26 cellular contexts compared by ENCODE assay signal in the genomic region with DNA sequence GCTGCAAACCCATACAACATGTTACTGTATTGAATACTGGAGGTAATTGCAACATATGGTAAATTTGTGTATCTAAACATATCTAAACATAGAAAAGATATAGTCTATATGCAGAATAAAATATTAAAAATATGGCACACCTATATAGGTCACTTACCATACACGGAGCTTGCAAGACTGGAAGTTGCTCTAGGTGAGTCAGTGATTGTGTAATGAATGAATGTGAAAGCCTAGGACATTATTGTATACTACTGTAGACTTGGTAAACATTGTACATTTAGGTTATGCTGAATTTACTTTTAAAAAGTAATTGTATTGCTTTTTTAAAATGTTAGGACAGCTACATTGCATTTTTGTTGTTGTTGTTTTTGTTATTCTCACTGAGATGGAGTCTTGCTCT.
"Had no signal": no experiment of that assay in that cellular context is flagged by ENCODE, and none has a peak within 500 bp of the region (broad histone marks: within the 10 kb centered on the region; RNA-seq: fewer than 3 reads in every experiment).

No MANE protein-coding gene starts in this region.

- H3K27ac ChIP-seq: left ventricle myocardium inferior, pancreas, prostate gland, skin epidermis, stomach, testis, thyroid gland, transverse colon, upper lobe of left lung, vagina had no signal

- H3K36me3 ChIP-seq: left ventricle myocardium inferior, pancreas, prostate gland, stomach, thyroid gland, transverse colon, upper lobe of left lung, vagina had no signal

- DNase-seq: islet precursor cell; left ventricle myocardium inferior; midbrain; mucosa of descending colon; naive thymus-derived CD8-positive, alpha-beta T cell; nucleus accumbens; pancreas; posterior cingulate gyrus; retina; right cardiac atrium; stimulated activated CD4-positive, alpha-beta T cell treated with anti-CD3 and anti-CD28 coated beads, Interleukin-12 subunit alpha, Interleukin-12 subunit beta, amount 100 ng/mL, for 4 hours; stimulated activated CD4-positive, alpha-beta T cell treated with anti-CD3 and anti-CD28 coated beads, Interleukin-15, amount 100 ng/mL, for 24 hours; stimulated activated CD4-positive, alpha-beta T cell treated with anti-CD3 and anti-CD28 coated beads, Interleukin-2, amount 100 ng/mL, for 24 hours; stimulated activated CD4-positive, alpha-beta T cell treated with anti-CD3 and anti-CD28 coated beads, Interleukin-4, amount 100 ng/mL, for 1 hour; stimulated activated naive B cell treated with anti-CD40 and anti-IgM and Interleukin-4, amounts not matched to agents 10 μg/mL and 1 μg/mL and 100 μg/mL, for 72 hours; stimulated activated naive CD8-positive, alpha-beta T cell treated with anti-CD3 and anti-CD28 coated beads, Interleukin-15, Interleukin-2, amounts not matched to agents 100 U/mL and 50 U/mL, for 24 hours; stomach; testis; thyroid gland; transverse colon; upper lobe of left lung had no signal

- H3K4me1 ChIP-seq: left ventricle myocardium inferior, pancreas, prostate gland, stomach, testis, thyroid gland, transverse colon, upper lobe of left lung, vagina had no signal

- H3K4me3 ChIP-seq: left ventricle myocardium inferior, lung, mucosa of descending colon, pancreas, prostate gland, skin epidermis, stomach, testis, thyroid gland, transverse colon, upper lobe of left lung, vagina had no signal

- ATAC-seq: mucosa of descending colon; naive thymus-derived CD8-positive, alpha-beta T cell; pancreas; right cardiac atrium; sciatic nerve; stimulated activated naive B cell treated with anti-CD40 and anti-IgM and Interleukin-4, amounts not matched to agents 10 μg/mL and 1 μg/mL and 100 μg/mL, for 72 hours; stimulated activated naive CD8-positive, alpha-beta T cell treated with anti-CD3 and anti-CD28 coated beads, Interleukin-15, Interleukin-2, amounts not matched to agents 100 U/mL and 50 U/mL, for 24 hours had no signal

- H3K27me3 ChIP-seq: pancreas, stomach, testis, thyroid gland, transverse colon, upper lobe of left lung, vagina had no signal

- H3K9me3 ChIP-seq: pancreas, prostate gland, testis, thyroid gland, transverse colon, vagina had no signal
